In genomic region chr6:43669050-43669921, GRCh38 we compare ENCODE assay signal across 8 cellular contexts. TPM values are rescaled to one million over a fixed set of nuclear protein-coding genes. Genes with fewer than 3 reads are reported as not detected.
A peak's percentile ranks its signal among the peaks of the same experiment; 100 is the strongest.
DNase-seq lines count a peak whose midpoint lies in the region; ATAC-seq and TF ChIP-seq lines count a peak whose summit lies in the region.

No MANE protein-coding gene starts in this region.

- H4K91ac ChIP-seq in trophoblast cell (ENCODE audit: low read depth, low read length) = peak overlapping the region; percentile 55

- no CpG with 5 or more reads among the region's 15 CpGs for WGBS in trophoblast cell (ENCODE audit: extremely low coverage, insufficient coverage, insufficient read length)

- no peak overlapping the region for H2AK5ac ChIP-seq in trophoblast cell (ENCODE audit: low read length)

- H3K4me1 Mint-ChIP-seq in immature natural killer cell = peaks cover 11% of the 10 kb centered on the region in 2 donors

- H3K9me3 ChIP-seq in SJSA1 (replicated peaks) (no peaks in the 10 kb centered on the region), trophoblast cell (ENCODE audit: insufficient read depth, low read depth, low read length) (peaks cover 9% of the 10 kb centered on the region)

- H3K27ac ChIP-seq in SJSA1 (no peak overlapping the region), trophoblast cell (ENCODE audit: low read depth, low read length) (peak overlapping the region; percentile 9)

- H3K18ac ChIP-seq in trophoblast cell (ENCODE audit: low read length) = peak overlapping the region; percentile 31

- H2BK5ac ChIP-seq in trophoblast cell (ENCODE audit: low read depth, low read length, poor library complexity) = no peak overlapping the region

- H3K79me1 ChIP-seq in trophoblast cell (ENCODE audit: low read length) = peaks cover 5% of the 10 kb centered on the region

- DNase-seq in CD1c-positive myeloid dendritic cell (ENCODE audit: extremely low spot score) (peak; percentile 9), SJSA1 (ENCODE audit: low read depth in 1 of 2, low spot score in 2 of 2) (peak; percentile 22 to 56), fibroblast of the aortic adventitia (ENCODE audit: low read depth) (peak; percentile 90), trophoblast cell (peak; percentile 22 to 28), immature natural killer cell (no peak), cortex of kidney (lab: John Stamatoyannopoulos, UW) (no peak)

- TF ChIP-seq CTCF in fibroblast of the aortic adventitia (IDR thresholded peaks at IDR 0.05; ENCODE audit: insufficient read depth, low read length) = peak; percentile 9

- no peak overlapping the region for H3K4me2 ChIP-seq in trophoblast cell (ENCODE audit: low read length)

- H3K27me3 ChIP-seq in SJSA1 (replicated peaks) = no peaks in the 10 kb centered on the region
- no peaks in the 10 kb centered on the region for H3K27me3 ChIP-seq in trophoblast cell (ENCODE audit: insufficient read depth, low read length)

- H3K27me3 Mint-ChIP-seq in immature natural killer cell (ENCODE audit: low read depth in 3 of 3) = peaks cover 2 to 5% (median 4%) of the 10 kb centered on the region in 3 donors

- no peak for ATAC-seq in HG03521 (IDR thresholded peaks at IDR 0.05; ENCODE audit: unreplicated experiment)
- no peak for ATAC-seq in GM19463 (IDR thresholded peaks at IDR 0.05; ENCODE audit: unreplicated experiment)

- H3K4ac ChIP-seq in trophoblast cell (ENCODE audit: low read depth, low read length) = peak overlapping the region; percentile 51

- peak overlapping the region; percentile 46 for H2AFZ ChIP-seq in trophoblast cell (ENCODE audit: insufficient read depth, low read length, poor library complexity)

- no peak overlapping the region for H3K4me3 ChIP-seq in SJSA1
- H3K4me3 ChIP-seq in fibroblast of the aortic adventitia (ENCODE audit: low read depth, low read length) = no peak overlapping the region
- H3K4me3 ChIP-seq in trophoblast cell (ENCODE audit: low read depth, low read length) = no peak overlapping the region

- peak overlapping the region; percentile 8 for H2BK12ac ChIP-seq in trophoblast cell (ENCODE audit: low read length)

- no peak overlapping the region for H3K23ac ChIP-seq in trophoblast cell (ENCODE audit: low read length)

- no peaks in the 10 kb centered on the region for H3K79me2 ChIP-seq in trophoblast cell (ENCODE audit: control insufficient read depth, insufficient read depth, low read length, poor library complexity)

- no peak overlapping the region for H3K9ac ChIP-seq in trophoblast cell (ENCODE audit: low read length)

- H3K36me3 Mint-ChIP-seq in immature natural killer cell = peaks cover 0 to 4% (median under 1%) of the 10 kb centered on the region in 3 donors

- H3K27ac Mint-ChIP-seq in immature natural killer cell = peak overlapping the region in 2 of 6 donors; percentile 22 to 40

- no peaks in the 10 kb centered on the region for H3K9me3 Mint-ChIP-seq in immature natural killer cell

- H3K4me1 ChIP-seq in SJSA1 (replicated peaks) = peaks cover 7% of the 10 kb centered on the region
- H3K4me1 ChIP-seq in trophoblast cell (ENCODE audit: control insufficient read depth in 1 of 2, insufficient read depth in 2 of 2, low read length in 2 of 2) = peaks cover 29% of the 10 kb centered on the region in 2 experiments

- H3K4me3 Mint-ChIP-seq in immature natural killer cell = no peak overlapping the region

- H3K36me3 ChIP-seq in SJSA1 (peaks cover 34% of the 10 kb centered on the region), trophoblast cell (ENCODE audit: control insufficient read depth in 1 of 2, insufficient read depth in 2 of 2, low read length in 2 of 2) (peaks cover 21 to 29% of the 10 kb centered on the region in 2 experiments)

- no peak overlapping the region for H3K14ac ChIP-seq in trophoblast cell (ENCODE audit: low read length)

- H2BK120ac ChIP-seq in trophoblast cell (ENCODE audit: insufficient read depth, low read length, poor library complexity) = no peak overlapping the region

- H4K8ac ChIP-seq in trophoblast cell (ENCODE audit: low read depth, low read length) = no peak overlapping the region

- peak overlapping the region; percentile 16 for H4K12ac ChIP-seq in trophoblast cell (ENCODE audit: low read depth, low read length)

RNA-seq across cellular contexts. Expression of gene MRPS18A, which starts 18.3 kb away (rescaled TPM):
- total RNA-seq in SJSA1 (2014; rRNA removed; shearing (Covaris generic)) = 47.9 and 57.6 TPM in 2 replicates
- 22.6 and 32.4 TPM in 2 replicates for total RNA-seq in fibroblast of the aortic adventitia (ENCODE audit: low replicate concordance)
- 40.8 and 44.2 TPM in 2 replicates for polyA plus RNA-seq in trophoblast cell (2013)
- 10 to 100 TPM; 53.6 to 83.9 (median 65.6) TPM for polyA plus RNA-seq in immature natural killer cell

RNA-seq across cellular contexts. Expression of gene RSPH9, which starts 24.4 kb away (rescaled TPM):
- total RNA-seq in SJSA1 (2014; rRNA removed; shearing (Covaris generic)) = not detected in 2 replicates
- total RNA-seq in fibroblast of the aortic adventitia (ENCODE audit: low replicate concordance) = 0.18 and 0.57 TPM in 2 replicates
- polyA plus RNA-seq in trophoblast cell (2013) = 0.19 and 0.23 TPM in 2 replicates
- polyA plus RNA-seq in immature natural killer cell = under 1 TPM; 0.55 to 0.86 (median 0.76) TPM

RNA-seq across cellular contexts. Expression of gene MAD2L1BP, which starts 33.6 kb away (rescaled TPM):
- 17.9 and 59.4 TPM in 2 replicates for total RNA-seq in SJSA1 (2014; rRNA removed; shearing (Covaris generic))
- 8.3 and 20.6 TPM in 2 replicates for total RNA-seq in fibroblast of the aortic adventitia (ENCODE audit: low replicate concordance)
- 20.6 and 21.2 TPM in 2 replicates for polyA plus RNA-seq in trophoblast cell (2013)
- 10 to 100 TPM; 23.7 to 30.4 (median 28.3) TPM for polyA plus RNA-seq in immature natural killer cell

RNA-seq across cellular contexts. Expression of gene GTPBP2, which starts 40.2 kb away (rescaled TPM):
- total RNA-seq in SJSA1 (2014; rRNA removed; shearing (Covaris generic)) = 57.3 and 59.8 TPM in 2 replicates
- 32.5 and 61.2 TPM in 2 replicates for total RNA-seq in fibroblast of the aortic adventitia (ENCODE audit: low replicate concordance)
- 55.6 and 59.2 TPM in 2 replicates for polyA plus RNA-seq in trophoblast cell (2013)
- 1 to 10 TPM; 3.6 to 4.9 (median 4.3) TPM for polyA plus RNA-seq in immature natural killer cell

Comparison
In these comparisons a context has a peak if more than half of its experiments do, and no peak if none do; other contexts are left out.
1. DNase-seq: peak in CD1c-positive myeloid dendritic cell (single experiment), SJSA1 (2 of 2), fibroblast of the aortic adventitia (single experiment) and trophoblast cell (2 of 2); none in immature natural killer cell (0 of 3) and cortex of kidney (single experiment).